8 cellular contexts compared by ENCODE assay signal in genomic region chr22:24145446-24146189, GRCh38. TPM values are rescaled to one million over a fixed set of nuclear protein-coding genes. Genes with fewer than 3 reads are reported as not detected.
DNase-seq lines count a peak whose midpoint lies in the region; TF ChIP-seq lines count a peak whose summit lies in the region.

No MANE protein-coding gene starts in this region.

- H3K4me1 ChIP-seq in OCI-LY7 (ENCODE audit: insufficient read depth, low read length, poor library complexity, severe bottlenecking), result peaks cover 30% of the 10 kb centered on the region
- peaks cover 62% of the 10 kb centered on the region for H3K4me1 ChIP-seq in effector memory CD4-positive, alpha-beta T cell (ENCODE audit: control insufficient read depth, insufficient read depth, low read length, poor library complexity, severe bottlenecking)

- TF ChIP-seq CTCF in AG04450 (IDR thresholded peaks at IDR 0.05; ENCODE audit: low read depth, low read length), result no peak
- no peak for TF ChIP-seq CTCF in OCI-LY7 (conservative IDR thresholded peaks at IDR 0.05; ENCODE audit: low read length)
- no peak for TF ChIP-seq CTCF in nephron progenitor cell (IDR thresholded peaks at IDR 0.05)

- H3K9me3 ChIP-seq in AG04450 (ENCODE audit: control insufficient read depth, insufficient read depth, low read length) (no peaks in the 10 kb centered on the region), OCI-LY7 (ENCODE audit: low read length) (no peaks in the 10 kb centered on the region)
- H3K9me3 ChIP-seq in effector memory CD4-positive, alpha-beta T cell (ENCODE audit: control insufficient read depth, low read length), result no peaks in the 10 kb centered on the region

- DNase-seq in AG04450 (ENCODE audit: low read depth, low spot score), result no peak
- no peak for DNase-seq in OCI-LY7 (ENCODE audit: low spot score)
- no peak for DNase-seq in effector memory CD4-positive, alpha-beta T cell
- DNase-seq in nephron progenitor cell, result no peak
- no peak for DNase-seq in NCI-H1436 treated with DMSO at 0.1 percent for 48 hours (lab: John Stamatoyannopoulos, UW)
- DNase-seq in SHP77 (lab: John Stamatoyannopoulos, UW), result no peak
- DNase-seq in NCI-H1417 treated with DMSO at 0.1 percent for 48 hours (lab: John Stamatoyannopoulos, UW), result no peak
- DNase-seq in putamen (ENCODE audit: low spot score), result no peak

- no peak overlapping the region for H2AFZ ChIP-seq in OCI-LY7 (ENCODE audit: low read length)

- H3K27me3 ChIP-seq in AG04450 (ENCODE audit: control insufficient read depth, insufficient read depth, low read length), result no peaks in the 10 kb centered on the region
- no peaks in the 10 kb centered on the region for H3K27me3 ChIP-seq in effector memory CD4-positive, alpha-beta T cell (replicated peaks; ENCODE audit: control insufficient read depth, insufficient read depth, low read length, poor library complexity, severe bottlenecking)

- H3K4me2 ChIP-seq in OCI-LY7 (ENCODE audit: low read length), result peak overlapping the region; percentile 61

- POLR2A ChIA-PET in AG04450 (lab: Yijun Ruan, JAX) (interaction anchor here (1.0 to 2.4 kb wide), 4 partner anchors 8 to 57 kb away, joined by 3 to 27 read pairs (median 3); no protein-coding TSS in a partner anchor), OCI-LY7 (lab: Charles Lee) (interaction anchor here (0.6 to 3.1 kb wide), 4 partner anchors 10 to 84 kb away, joined by 3 to 14 read pairs (median 3); no protein-coding TSS in a partner anchor)

- no peaks in the 10 kb centered on the region for H3K9me2 ChIP-seq in OCI-LY7 (ENCODE audit: insufficient read depth, low read length)

- peak overlapping the region; percentile 99 for H3K27ac ChIP-seq in AG04450 (ENCODE audit: low read depth, low read length)
- H3K27ac ChIP-seq in OCI-LY7 (ENCODE audit: low read depth, low read length, poor library complexity, severe bottlenecking), result peak overlapping the region; percentile 61
- peak overlapping the region; percentile 51 for H3K27ac ChIP-seq in effector memory CD4-positive, alpha-beta T cell (ENCODE audit: insufficient read depth, low read length, poor library complexity, severe bottlenecking)

- intact Hi-C loops in OCI-LY7 (cut with micrococcal nuclease; ENCODE audit: unreplicated experiment), result no loop called here

- H3K4me3 Mint-ChIP-seq in nephron progenitor cell, result peak overlapping the region; percentile 12

- H3K27ac Mint-ChIP-seq in nephron progenitor cell, result peak overlapping the region; percentile 86

- H3K4me1 Mint-ChIP-seq in nephron progenitor cell, result peaks cover 32% of the 10 kb centered on the region

- H4K20me1 ChIP-seq in OCI-LY7 (ENCODE audit: insufficient read depth, low read length), result no peaks in the 10 kb centered on the region

- H3K36me3 ChIP-seq in OCI-LY7 (ENCODE audit: insufficient read depth, low read length), result peaks cover 4% of the 10 kb centered on the region; the same call in 1 of the 2 replicates
- H3K36me3 ChIP-seq in effector memory CD4-positive, alpha-beta T cell (ENCODE audit: control insufficient read depth, insufficient read depth, low read length), result no peaks in the 10 kb centered on the region

- no peaks in the 10 kb centered on the region for H3K9me3 Mint-ChIP-seq in nephron progenitor cell

- H3K79me2 ChIP-seq in OCI-LY7 (ENCODE audit: insufficient read depth, low read depth, low read length), result no peaks in the 10 kb centered on the region

- CTCF ChIA-PET in AG04450 (lab: Charles Lee), result interaction anchor here (0.6 to 3.5 kb wide), 2 partner anchors 10 to 11 kb away, joined by 4 to 26 read pairs; no protein-coding TSS in a partner anchor
- CTCF ChIA-PET in OCI-LY7 (lab: Charles Lee; ENCODE audit: unreplicated experiment), result no interaction called here

- H3K36me3 Mint-ChIP-seq in nephron progenitor cell (ENCODE audit: low read depth), result peaks cover 6% of the 10 kb centered on the region

- no TSS peak for BruUV-seq in OCI-LY7 (replicated peaks; lab: Mats Ljungman, UMichigan)

- H3K4me3 ChIP-seq in AG04450 (ENCODE audit: low read depth, low read length), result peak overlapping the region; percentile 18
- peak overlapping the region; percentile 23 for H3K4me3 ChIP-seq in OCI-LY7 (ENCODE audit: low read depth, low read length, poor library complexity, severe bottlenecking)
- H3K4me3 ChIP-seq in effector memory CD4-positive, alpha-beta T cell (ENCODE audit: insufficient read depth, low read depth, low read length, poor library complexity, severe bottlenecking), result no peak overlapping the region

- H3K27me3 Mint-ChIP-seq in nephron progenitor cell (ENCODE audit: low read depth, poor library complexity), result no peaks in the 10 kb centered on the region

RNA-seq across cellular contexts. Expression of gene SUSD2, which starts 35.7 kb away (rescaled TPM):
- polyA plus RNA-seq in AG04450 (2011; rRNA removed), result 0.63 and 1.1 TPM in 2 replicates
- 0.09 and 0.32 TPM in 2 replicates for polyA minus RNA-seq in AG04450 (2011; rRNA and poly(A)+ RNA removed)
- 0.41 and 0.54 TPM in 2 replicates for total RNA-seq in OCI-LY7 (2014; rRNA removed; shearing (Covaris generic))
- 0.38 and 0.39 TPM in 2 replicates for total RNA-seq in OCI-LY7 (2022)
